8 cellular contexts compared by ENCODE assay signal in genomic region chr2:6909431-6910385, GRCh38. TPM values are rescaled to one million over a fixed set of nuclear protein-coding genes. Genes with fewer than 3 reads are reported as not detected.
A peak's percentile ranks its signal among the peaks of the same experiment; 100 is the strongest.
DNase-seq lines count a peak whose midpoint lies in the region; ATAC-seq and TF ChIP-seq lines count a peak whose summit lies in the region.

No MANE protein-coding gene starts in this region.

- peak overlapping the region; percentile 4 to 77 (median 72) for H3K27ac ChIP-seq in spleen

- H3K36me3 ChIP-seq in spleen: peaks cover 0 to 15% (median 0%) of the 10 kb centered on the region in 6 donors

- intact Hi-C loops in activated CD4-positive, alpha-beta T cell treated with anti-CD3 and anti-CD28 coated beads, Interleukin-2, amount 10 ng/mL, durations not matched to agents 24 days and 14 days (cut with micrococcal nuclease): loop anchor here (2.0 to 10.0 kb wide), 3 partner anchors 38 to 1395 kb away; no protein-coding TSS in a partner anchor
- intact Hi-C loops in spleen (cut with DNase I; ENCODE audit: low total_unique reads): no loop called here

- 48 to 60% (median 56%) methylated on average over 8 of the region's 8 CpGs for WGBS in spleen, 5 donors

- H3K27me3 Mint-ChIP-seq in activated CD4-positive, alpha-beta T cell treated with anti-CD3 and anti-CD28 coated beads, Interleukin-2, amount 10 ng/mL, durations not matched to agents 24 days and 14 days: peaks cover under 1% of the 10 kb centered on the region

- peak; percentile 91 for DNase-seq in activated CD4-positive, alpha-beta T cell treated with anti-CD3 and anti-CD28 coated beads, Interleukin-2, amount 10 ng/mL, durations not matched to agents 24 days and 14 days
- DNase-seq in activated CD4-positive, alpha-beta T cell treated with anti-CD3 and anti-CD28 coated beads, Interleukin-2, amount 50 U/mL, for 4 hours: no peak
- DNase-seq in SK-MEL-5 (ENCODE audit: low read depth, low spot score) (peak; percentile 93), spleen (no peak), HK-2 (ENCODE audit: unreplicated experiment) (no peak), NCI-H1694 (lab: John Stamatoyannopoulos, UW) (no peak), NCI-H1105 treated with DMSO at 0.1 percent for 48 hours (lab: John Stamatoyannopoulos, UW) (no peak)

- H3K9me3 ChIP-seq in spleen: no peaks in the 10 kb centered on the region

- TF ChIP-seq CTCF in spleen (IDR thresholded peaks at IDR 0.05 in 8 of 11, conservative IDR thresholded peaks at IDR 0.05 in 3 of 11): no peak

- H3K4me1 Mint-ChIP-seq in activated CD4-positive, alpha-beta T cell treated with anti-CD3 and anti-CD28 coated beads, Interleukin-2, amount 10 ng/mL, durations not matched to agents 24 days and 14 days: peaks cover 78% of the 10 kb centered on the region

- H3K27ac Mint-ChIP-seq in activated CD4-positive, alpha-beta T cell treated with anti-CD3 and anti-CD28 coated beads, Interleukin-2, amount 10 ng/mL, durations not matched to agents 24 days and 14 days: peak overlapping the region; percentile 91

- no peak for TF ChIP-seq POLR2A in spleen (IDR thresholded peaks at IDR 0.05)

- no peaks in the 10 kb centered on the region for H3K27me3 ChIP-seq in spleen (replicated peaks in 1 of 7)

- peaks cover 35% of the 10 kb centered on the region for H3K36me3 Mint-ChIP-seq in activated CD4-positive, alpha-beta T cell treated with anti-CD3 and anti-CD28 coated beads, Interleukin-2, amount 10 ng/mL, durations not matched to agents 24 days and 14 days (ENCODE audit: low read depth)

- peaks cover 10 to 65% (median 30%) of the 10 kb centered on the region in 6 donors for H3K4me1 ChIP-seq in spleen

- H3K9me3 Mint-ChIP-seq in activated CD4-positive, alpha-beta T cell treated with anti-CD3 and anti-CD28 coated beads, Interleukin-2, amount 10 ng/mL, durations not matched to agents 24 days and 14 days: no peaks in the 10 kb centered on the region

- ATAC-seq in HG02970 (IDR thresholded peaks at IDR 0.05; ENCODE audit: low FRiP score, unreplicated experiment): peak; percentile 95

- in situ Hi-C loops in SK-MEL-5 (cut with HindIII; ENCODE audit: low pct_unique_long_range_greater_than_20kb, low sequenced_read_pairs): no loop called here

- H3K4me3 Mint-ChIP-seq in activated CD4-positive, alpha-beta T cell treated with anti-CD3 and anti-CD28 coated beads, Interleukin-2, amount 10 ng/mL, durations not matched to agents 24 days and 14 days: peak overlapping the region; percentile 81

- no peak overlapping the region for H3K4me3 ChIP-seq in spleen

RNA-seq across cellular contexts. Expression of gene RNF144A, which starts 7.5 kb away (rescaled TPM):
- 22.1 and 23.0 TPM in 2 replicates for total RNA-seq in activated CD4-positive, alpha-beta T cell treated with anti-CD3 and anti-CD28 coated beads, Interleukin-2, amount 10 ng/mL, durations not matched to agents 24 days and 14 days
- 83.1 and 85.8 TPM in 2 replicates for total RNA-seq in SK-MEL-5 (2014; rRNA removed; shearing (Covaris generic))
- polyA plus RNA-seq in SK-MEL-5 (2015; cell fraction: cytosol; rRNA removed): 97.0 and 97.6 TPM in 2 replicates
- polyA plus RNA-seq in SK-MEL-5 (2015; cell fraction: nucleus; rRNA removed): 63.4 and 78.2 TPM in 2 replicates
- total RNA-seq in spleen: 10 to 100 TPM; 42.5 to 86.6 (median 67.1) TPM
- 10 to 100 TPM in 1 of 3 donors, 1 to 10 TPM in 2; 3.8 to 12.5 (median 5.2) TPM for polyA plus RNA-seq in spleen

RNA-seq across cellular contexts. Expression of gene RSAD2, which starts 32.1 kb away (rescaled TPM):
- 2.0 and 2.4 TPM in 2 replicates for total RNA-seq in activated CD4-positive, alpha-beta T cell treated with anti-CD3 and anti-CD28 coated beads, Interleukin-2, amount 10 ng/mL, durations not matched to agents 24 days and 14 days
- total RNA-seq in SK-MEL-5 (2014; rRNA removed; shearing (Covaris generic)): 0.48 TPM in 1 of 2 replicates, not detected in the other
- 0.04 TPM in 1 of 2 replicates, not detected in the other for polyA plus RNA-seq in SK-MEL-5 (2015; cell fraction: cytosol; rRNA removed)
- polyA plus RNA-seq in SK-MEL-5 (2015; cell fraction: nucleus; rRNA removed): 0.16 TPM in 1 of 2 replicates, not detected in the other
- total RNA-seq in spleen: 10 to 100 TPM in 5 of 7 donors, 1 to 10 TPM in 2; 6.2 to 18.6 (median 12.0) TPM
- polyA plus RNA-seq in spleen: 1 to 10 TPM; 2.1 to 4.7 (median 3.1) TPM

RNA-seq across cellular contexts. Expression of gene CMPK2, which starts 44.0 kb away (rescaled TPM):
- total RNA-seq in activated CD4-positive, alpha-beta T cell treated with anti-CD3 and anti-CD28 coated beads, Interleukin-2, amount 10 ng/mL, durations not matched to agents 24 days and 14 days: 6.4 and 6.9 TPM in 2 replicates
- total RNA-seq in SK-MEL-5 (2014; rRNA removed; shearing (Covaris generic)): 2.6 and 3.8 TPM in 2 replicates
- polyA plus RNA-seq in SK-MEL-5 (2015; cell fraction: cytosol; rRNA removed): 1.3 and 2.9 TPM in 2 replicates
- polyA plus RNA-seq in SK-MEL-5 (2015; cell fraction: nucleus; rRNA removed): 0.62 TPM in 1 of 2 replicates, not detected in the other
- total RNA-seq in spleen: 10 to 100 TPM in 4 of 7 donors, 1 to 10 TPM in 3; 6.7 to 18.8 (median 12.0) TPM
- 1 to 10 TPM; 2.5 to 8.0 (median 4.4) TPM for polyA plus RNA-seq in spleen

Comparison
In these comparisons a context has a peak if more than half of its experiments do, and no peak if none do; other contexts are left out.
1. DNase-seq: peak in activated CD4-positive, alpha-beta T cell treated with anti-CD3 and anti-CD28 coated beads, Interleukin-2, amount 10 ng/mL, durations not matched to agents 24 days and 14 days (single experiment) and SK-MEL-5 (single experiment); none in activated CD4-positive, alpha-beta T cell treated with anti-CD3 and anti-CD28 coated beads, Interleukin-2, amount 50 U/mL, for 4 hours (0 of 2), spleen (single experiment), HK-2 (single experiment), NCI-H1694 (single experiment) and NCI-H1105 treated with DMSO at 0.1 percent for 48 hours (single experiment).